In genomic region chr16:30656388-30656787, GRCh38 we compare ENCODE assay signal across 1 cellular context.
A peak's percentile ranks its signal among the peaks of the same experiment; 100 is the strongest.
TF ChIP-seq lines count a peak whose summit lies in the region.

No MANE protein-coding gene starts in this region.

TF ChIP-seq in K562, 482 proteins besides CTCF, POLR2A, EP300 and RAD21:
- TF ChIP-seq ZNF518B (CRISPR knock-in tag; IDR thresholded peaks at IDR 0.05): no peak
- peak; percentile 95 for TF ChIP-seq DACH1 (IDR thresholded peaks at IDR 0.05; ENCODE audit: partially characterized antibody)
- peak; percentile 78 for TF ChIP-seq ZBTB33 (CRISPR knock-in tag; IDR thresholded peaks at IDR 0.05)
- peak; percentile 56; the same call in 1 of the 2 replicates for TF ChIP-seq GATAD2B (IDR thresholded peaks at IDR 0.05; ENCODE audit: borderline replicate concordance)
